10 cellular contexts compared by ENCODE assay signal in genomic region chr12:118188690-118189371, GRCh38. TPM values are rescaled to one million over a fixed set of nuclear protein-coding genes. Genes with fewer than 3 reads are reported as not detected.
A peak's percentile ranks its signal among the peaks of the same experiment; 100 is the strongest.
DNase-seq lines count a peak whose midpoint lies in the region; ATAC-seq and TF ChIP-seq lines count a peak whose summit lies in the region.
"Had no signal": no experiment of that assay in that cellular context is flagged by ENCODE, and none has a peak within 500 bp of the region (broad histone marks: within the 10 kb centered on the region; RNA-seq: fewer than 3 reads in every experiment).

No MANE protein-coding gene starts in this region.

- ATAC-seq in HG03175 (IDR thresholded peaks at IDR 0.05; ENCODE audit: unreplicated experiment): no peak

- CTCF ChIA-PET in Calu3 (lab: Charles Lee): no interaction called here

- no peak overlapping the region for H3K4me3 Mint-ChIP-seq in Calu3 (ENCODE audit: low read depth, unreplicated experiment)

- H3K27ac Mint-ChIP-seq in Calu3 (ENCODE audit: unreplicated experiment): no peak overlapping the region

- intact Hi-C loops in Calu3 (cut with micrococcal nuclease; ENCODE audit: unreplicated experiment): loop anchor here (5.0 kb wide), 1 partner anchor 48 kb away; no protein-coding TSS in a partner anchor

- H3K27me3 Mint-ChIP-seq in Calu3 (ENCODE audit: unreplicated experiment): no peaks in the 10 kb centered on the region

- H3K36me3 Mint-ChIP-seq in Calu3 (ENCODE audit: insufficient read depth, unreplicated experiment): peaks cover 4% of the 10 kb centered on the region

- DNase-seq in NCI-H1092 treated with DMSO at 0.1 percent for 48 hours (lab: John Stamatoyannopoulos, UW): peak; percentile 14
- DNase-seq in NCI-H1092 (lab: John Stamatoyannopoulos, UW): no peak
- DNase-seq in cerebellar cortex (ENCODE audit: low spot score): peak; percentile 67
- DNase-seq in left kidney (ENCODE audit: low read depth, low spot score): peak; percentile 70
- no peak for DNase-seq in Calu3
- DNase-seq in iPS-NIHi11 (ENCODE audit: low spot score): no peak
- DNase-seq: 8988T; activated CD4-positive, alpha-beta T cell treated with anti-CD3 and anti-CD28 coated beads for 1 hour had no signal

- peak overlapping the region; percentile 20 for H3K27ac ChIP-seq in temporal lobe (ENCODE audit: low read depth, low read length)

- no peaks in the 10 kb centered on the region for H3K9me3 Mint-ChIP-seq in Calu3 (ENCODE audit: low read depth, unreplicated experiment)

- peaks cover 26% of the 10 kb centered on the region for H3K4me1 Mint-ChIP-seq in Calu3 (ENCODE audit: low read depth, unreplicated experiment)

- BruUV-seq in Calu3 (replicated peaks; lab: Mats Ljungman, UMichigan): no TSS peak

- no peak for TF ChIP-seq CTCF in Calu3 (IDR thresholded peaks at IDR 0.05; ENCODE audit: unreplicated experiment)

RNA-seq across cellular contexts. Expression of gene PEBP1, which starts 52.9 kb away (rescaled TPM):
- total RNA-seq in temporal lobe (180 TPM), Calu3 (2022) (99.8 and 109 TPM in 2 replicates)

Comparison
In these comparisons a context has a peak if more than half of its experiments do, and no peak if none do; other contexts are left out.
1. DNase-seq: peak in NCI-H1092 treated with DMSO at 0.1 percent for 48 hours (single experiment), cerebellar cortex (single experiment) and left kidney (single experiment); none in NCI-H1092 (single experiment), Calu3 (single experiment) and iPS-NIHi11 (single experiment).